In genomic region chr2:9800975-9801723, GRCh38 we compare ENCODE assay signal across 8 cellular contexts. TPM values are rescaled to one million over a fixed set of nuclear protein-coding genes. Genes with fewer than 3 reads are reported as not detected.
A peak's percentile ranks its signal among the peaks of the same experiment; 100 is the strongest.
DNase-seq lines count a peak whose midpoint lies in the region; ATAC-seq and TF ChIP-seq lines count a peak whose summit lies in the region.

No MANE protein-coding gene starts in this region.

- H3K4me1 ChIP-seq in neural progenitor cell = peaks cover 12% of the 10 kb centered on the region

- no peak overlapping the region for H3K4me2 ChIP-seq in neural progenitor cell

- TF ChIP-seq CTCF in HFFc6 (IDR thresholded peaks at IDR 0.05) (no peak), activated B cell treated with CpG ODN at 0.5 μM for 24 hours (IDR thresholded peaks at IDR 0.05) (no peak), neural progenitor cell (IDR thresholded peaks at IDR 0.05) (no peak)

- POLR2A ChIA-PET in activated B cell treated with CpG ODN at 0.5 μM for 24 hours (lab: Charles Lee) = no interaction called here

- H3K9me3 Mint-ChIP-seq in HFFc6 (no peaks in the 10 kb centered on the region), activated B cell treated with CpG ODN at 0.5 μM for 24 hours (no peaks in the 10 kb centered on the region), neural progenitor cell (no peaks in the 10 kb centered on the region)

- intact Hi-C loops in activated B cell treated with CpG ODN at 0.5 μM for 24 hours (cut with micrococcal nuclease) = no loop called here

- H3F3A ChIP-seq in neural progenitor cell (ENCODE audit: low read depth) = no peaks in the 10 kb centered on the region

- H3K27ac Mint-ChIP-seq in HFFc6 (peak overlapping the region; percentile 94), activated B cell treated with CpG ODN at 0.5 μM for 24 hours (no peak overlapping the region), neural progenitor cell (no peak overlapping the region)

- no peaks in the 10 kb centered on the region for H3K9me3 ChIP-seq in neural progenitor cell (ENCODE audit: low read depth)

- H3K4me3 Mint-ChIP-seq in HFFc6 (peak overlapping the region; percentile 70), activated B cell treated with CpG ODN at 0.5 μM for 24 hours (no peak overlapping the region), neural progenitor cell (no peak overlapping the region)

- peaks cover 2% of the 10 kb centered on the region for H3K27me3 Mint-ChIP-seq in HFFc6 (ENCODE audit: insufficient read depth)
- H3K27me3 Mint-ChIP-seq in activated B cell treated with CpG ODN at 0.5 μM for 24 hours = peaks cover 6% of the 10 kb centered on the region
- peaks cover 6% of the 10 kb centered on the region for H3K27me3 Mint-ChIP-seq in neural progenitor cell (ENCODE audit: insufficient read depth, low read depth)

- H3K36me3 ChIP-seq in neural progenitor cell = no peaks in the 10 kb centered on the region

- no peak overlapping the region for H3K9ac ChIP-seq in neural progenitor cell

- H3K4me1 Mint-ChIP-seq in HFFc6 (ENCODE audit: low read depth) (peaks cover 46% of the 10 kb centered on the region), activated B cell treated with CpG ODN at 0.5 μM for 24 hours (peaks cover 20% of the 10 kb centered on the region), neural progenitor cell (peaks cover 51% of the 10 kb centered on the region)

- ATAC-seq in activated B cell treated with CpG ODN at 0.5 μM for 24 hours (ENCODE audit: low read depth) = peak; percentile 20

- H3K4me3 ChIP-seq in neural progenitor cell = no peak overlapping the region

- no peak overlapping the region for H3K27ac ChIP-seq in neural progenitor cell

- no peaks in the 10 kb centered on the region for H3K36me3 Mint-ChIP-seq in HFFc6 (ENCODE audit: low read depth)
- no peaks in the 10 kb centered on the region for H3K36me3 Mint-ChIP-seq in activated B cell treated with CpG ODN at 0.5 μM for 24 hours (ENCODE audit: low read depth)
- no peaks in the 10 kb centered on the region for H3K36me3 Mint-ChIP-seq in neural progenitor cell

- H2AFZ ChIP-seq in neural progenitor cell (replicated peaks) = no peak overlapping the region

- no peaks in the 10 kb centered on the region for H4K20me1 ChIP-seq in neural progenitor cell (ENCODE audit: low read depth)

- CTCF ChIA-PET in activated B cell treated with CpG ODN at 0.5 μM for 24 hours (lab: Charles Lee) = interaction anchor here (1.0 to 1.2 kb wide), 2 partner anchors 13 to 14 kb away, joined by 3 to 4 read pairs; no protein-coding TSS in a partner anchor

- peak; percentile 33 for DNase-seq in HFFc6
- no peak for DNase-seq in activated B cell treated with CpG ODN at 0.5 μM for 24 hours
- peak; percentile 20 for DNase-seq in fibroblast of gingiva (ENCODE audit: low read depth)
- peak; percentile 60 for DNase-seq in stimulated activated CD4-positive, alpha-beta T cell treated with anti-CD3 and anti-CD28 coated beads, Interleukin-4, amount 100 ng/mL, for 1 hour
- DNase-seq in neural progenitor cell (ENCODE audit: low spot score) = no peak
- no peak for DNase-seq in HUDEP-2 (lab: John Stamatoyannopoulos, UW; ENCODE audit: unreplicated experiment in 76 of 76)
- no peak for DNase-seq in effector CD8-positive, alpha-beta T cell (lab: John Stamatoyannopoulos, UW)
- no peak for DNase-seq in NCI-H187 (lab: John Stamatoyannopoulos, UW)

- H3K27me3 ChIP-seq in neural progenitor cell = no peaks in the 10 kb centered on the region

- no peaks in the 10 kb centered on the region for H3K79me2 ChIP-seq in neural progenitor cell (ENCODE audit: low read depth)

RNA-seq across cellular contexts. Expression of gene TAF1B, which starts 42.1 kb away (rescaled TPM):
- 10 to 100 TPM; 17.3 to 24.0 (median 22.3) TPM for total RNA-seq in HFFc6 (2021; fragmentation: NEBNext Ultra II Directional; extraction: Animal tissue kit (Norgen Biotek cat#: 25700))
- total RNA-seq in activated B cell treated with CpG ODN at 0.5 μM for 24 hours (26.4 and 28.7 TPM in 2 replicates), neural progenitor cell (ENCODE audit: low replicate concordance) (53.8 and 86.3 TPM in 2 replicates)

Comparison
In these comparisons a context has a peak if more than half of its experiments do, and no peak if none do; other contexts are left out.
1. DNase-seq: peak in HFFc6 (single experiment), fibroblast of gingiva (single experiment) and stimulated activated CD4-positive, alpha-beta T cell treated with anti-CD3 and anti-CD28 coated beads, Interleukin-4, amount 100 ng/mL, for 1 hour (single experiment); none in activated B cell treated with CpG ODN at 0.5 μM for 24 hours (single experiment), neural progenitor cell (single experiment), HUDEP-2 (0 of 76), effector CD8-positive, alpha-beta T cell (single experiment) and NCI-H187 (0 of 2).